8 cellular contexts compared by ENCODE assay signal in the genomic region with DNA sequence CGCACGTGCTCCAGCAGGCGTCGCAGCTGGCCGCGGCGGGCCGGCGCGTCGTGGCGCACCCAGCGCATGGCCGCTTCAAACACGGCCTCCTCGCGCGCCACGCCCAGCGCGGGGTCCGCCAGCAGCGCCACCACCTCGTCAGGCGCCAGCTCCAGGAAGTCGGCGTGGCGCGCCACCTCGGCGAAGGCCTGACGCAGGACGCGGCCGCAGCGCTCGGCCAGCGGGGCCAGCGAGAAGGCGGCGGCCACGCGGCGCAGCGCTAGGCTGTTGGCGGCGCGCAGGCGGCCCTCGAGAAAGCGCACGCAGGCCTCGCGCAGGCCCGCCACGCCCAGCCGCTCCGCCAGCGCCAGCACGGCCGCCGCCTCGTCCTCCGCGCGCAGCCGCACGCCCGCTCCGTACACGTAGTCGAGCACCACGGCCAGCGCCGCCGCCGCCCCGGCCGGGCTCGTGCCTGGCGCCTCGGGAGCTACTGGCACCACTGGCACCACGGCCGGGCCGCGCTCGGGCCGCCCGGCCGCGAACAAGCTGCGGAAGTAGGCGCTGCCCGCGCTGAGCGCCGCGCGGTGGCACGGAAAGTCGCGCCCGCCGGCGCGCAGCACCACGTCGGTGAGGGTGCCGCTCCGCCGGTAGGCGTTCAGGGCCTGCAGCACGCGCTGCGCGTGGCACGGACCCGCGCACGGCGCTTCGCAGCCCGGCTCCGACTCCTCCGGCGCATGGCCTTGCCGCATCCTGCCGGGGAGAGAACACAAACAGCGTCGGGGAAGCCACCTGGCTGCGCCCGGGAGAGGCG. TPM values are rescaled to one million over a fixed set of nuclear protein-coding genes. Genes with fewer than 3 reads are reported as not detected.
DNase-seq lines count a peak whose midpoint lies in the region; ATAC-seq and TF ChIP-seq lines count a peak whose summit lies in the region.

No MANE protein-coding gene starts in this region.

- peak; percentile 51 for ATAC-seq in GM19455 (IDR thresholded peaks at IDR 0.05; ENCODE audit: unreplicated experiment)
- ATAC-seq in stimulated activated naive B cell treated with anti-CD40 and anti-IgM and Interleukin-4, amounts not matched to agents 10 μg/mL and 1 μg/mL and 100 μg/mL, for 72 hours (replicated peaks) = peak; percentile 72 to 81

- peaks cover 63 to 79% of the 10 kb centered on the region in 2 donors for H3K27me3 Mint-ChIP-seq in stimulated activated naive B cell treated with anti-CD40 and anti-IgM and Interleukin-4, amounts not matched to agents 10 μg/mL and 1 μg/mL and 100 μg/mL, for 72 hours

- DNase-seq in ACHN (peak; percentile 54), NCI-H345 treated with DMSO at 0.1 percent for 48 hours (lab: John Stamatoyannopoulos, UW; ENCODE audit: unreplicated experiment) (peak; percentile 23), epithelial cell of esophagus (ENCODE audit: low read depth) (peak; percentile 81), SJCRH30 (no peak)
- DNase-seq in activated CD8-positive, alpha-beta memory T cell treated with anti-CD3 and anti-CD28 coated beads, Interleukin-2, amount 50 U/mL, for 48 hours = peak; percentile 78
- DNase-seq in stimulated activated naive B cell treated with anti-CD40 and anti-IgM and Interleukin-4, amounts not matched to agents 10 μg/mL and 1 μg/mL and 100 μg/mL, for 72 hours = peak; percentile 54

- H3K36me3 ChIP-seq in muscle layer of duodenum (ENCODE audit: control insufficient read depth in 1 of 2, insufficient read depth in 2 of 2, low read length in 2 of 2) (no peaks in the 10 kb centered on the region), SJCRH30 (no peaks in the 10 kb centered on the region)

- H3K9me3 ChIP-seq in muscle layer of duodenum (ENCODE audit: control insufficient read depth in 1 of 2, low read length in 2 of 2) (no peaks in the 10 kb centered on the region), SJCRH30 (replicated peaks) (no peaks in the 10 kb centered on the region)

- in situ Hi-C loops in ACHN (cut with HindIII; ENCODE audit: low pct_ligation_motif_present, low pct_unique_long_range_greater_than_20kb, low sequenced_read_pairs) = no loop called here

- peak overlapping the region; percentile 83 to 89 for H3K4me3 Mint-ChIP-seq in stimulated activated naive B cell treated with anti-CD40 and anti-IgM and Interleukin-4, amounts not matched to agents 10 μg/mL and 1 μg/mL and 100 μg/mL, for 72 hours

- peaks cover 7 to 8% of the 10 kb centered on the region in 2 donors for H3K9me3 Mint-ChIP-seq in stimulated activated naive B cell treated with anti-CD40 and anti-IgM and Interleukin-4, amounts not matched to agents 10 μg/mL and 1 μg/mL and 100 μg/mL, for 72 hours

- H3K36me3 Mint-ChIP-seq in stimulated activated naive B cell treated with anti-CD40 and anti-IgM and Interleukin-4, amounts not matched to agents 10 μg/mL and 1 μg/mL and 100 μg/mL, for 72 hours = peaks cover 5 to 18% of the 10 kb centered on the region in 2 donors

- no peak for TF ChIP-seq CTCF in epithelial cell of esophagus (IDR thresholded peaks at IDR 0.05; ENCODE audit: insufficient read depth, low read depth, low read length, missing control alignments)

- peak overlapping the region; percentile 92 for H3K27ac Mint-ChIP-seq in stimulated activated naive B cell treated with anti-CD40 and anti-IgM and Interleukin-4, amounts not matched to agents 10 μg/mL and 1 μg/mL and 100 μg/mL, for 72 hours

- H3K27ac ChIP-seq in muscle layer of duodenum (ENCODE audit: low read length) = no peak overlapping the region
- no peak overlapping the region for H3K27ac ChIP-seq in SJCRH30

- H3K4me3 ChIP-seq in epithelial cell of esophagus (ENCODE audit: low read length) (peak overlapping the region; percentile 16), muscle layer of duodenum (ENCODE audit: low read depth in 1 of 2, low read length in 2 of 2) (peak overlapping the region; percentile 22 to 43), SJCRH30 (no peak overlapping the region)

- peaks cover 21 to 25% of the 10 kb centered on the region in 2 donors for H3K4me1 Mint-ChIP-seq in stimulated activated naive B cell treated with anti-CD40 and anti-IgM and Interleukin-4, amounts not matched to agents 10 μg/mL and 1 μg/mL and 100 μg/mL, for 72 hours

- peaks cover 28% of the 10 kb centered on the region for H3K27me3 ChIP-seq in muscle layer of duodenum (ENCODE audit: low read depth, low read length)
- no peaks in the 10 kb centered on the region for H3K27me3 ChIP-seq in SJCRH30

- H3K4me1 ChIP-seq in muscle layer of duodenum (ENCODE audit: control insufficient read depth in 1 of 2, insufficient read depth in 2 of 2, low read length in 2 of 2) = peaks cover 0 to 6% of the 10 kb centered on the region in 2 donors
- H3K4me1 ChIP-seq in SJCRH30 = no peaks in the 10 kb centered on the region

RNA-seq across cellular contexts. Expression of gene KLHL35, which starts 2.9 kb away (rescaled TPM):
- not detected in 2 replicates for total RNA-seq in SJCRH30 (2014; rRNA removed; shearing (Covaris generic))

RNA-seq across cellular contexts. Expression of gene RPS3, which starts 30.8 kb away (rescaled TPM):
- 2,831 and 2,945 TPM in 2 replicates for total RNA-seq in SJCRH30 (2014; rRNA removed; shearing (Covaris generic))

Comparison
In these comparisons a context has a peak if more than half of its experiments do, and no peak if none do; other contexts are left out.
1. DNase-seq: peak in ACHN (single experiment), NCI-H345 treated with DMSO at 0.1 percent for 48 hours (single experiment), activated CD8-positive, alpha-beta memory T cell treated with anti-CD3 and anti-CD28 coated beads, Interleukin-2, amount 50 U/mL, for 48 hours (single experiment), epithelial cell of esophagus (single experiment) and stimulated activated naive B cell treated with anti-CD40 and anti-IgM and Interleukin-4, amounts not matched to agents 10 μg/mL and 1 μg/mL and 100 μg/mL, for 72 hours (single experiment); none in SJCRH30 (0 of 2).